In the genomic region with DNA sequence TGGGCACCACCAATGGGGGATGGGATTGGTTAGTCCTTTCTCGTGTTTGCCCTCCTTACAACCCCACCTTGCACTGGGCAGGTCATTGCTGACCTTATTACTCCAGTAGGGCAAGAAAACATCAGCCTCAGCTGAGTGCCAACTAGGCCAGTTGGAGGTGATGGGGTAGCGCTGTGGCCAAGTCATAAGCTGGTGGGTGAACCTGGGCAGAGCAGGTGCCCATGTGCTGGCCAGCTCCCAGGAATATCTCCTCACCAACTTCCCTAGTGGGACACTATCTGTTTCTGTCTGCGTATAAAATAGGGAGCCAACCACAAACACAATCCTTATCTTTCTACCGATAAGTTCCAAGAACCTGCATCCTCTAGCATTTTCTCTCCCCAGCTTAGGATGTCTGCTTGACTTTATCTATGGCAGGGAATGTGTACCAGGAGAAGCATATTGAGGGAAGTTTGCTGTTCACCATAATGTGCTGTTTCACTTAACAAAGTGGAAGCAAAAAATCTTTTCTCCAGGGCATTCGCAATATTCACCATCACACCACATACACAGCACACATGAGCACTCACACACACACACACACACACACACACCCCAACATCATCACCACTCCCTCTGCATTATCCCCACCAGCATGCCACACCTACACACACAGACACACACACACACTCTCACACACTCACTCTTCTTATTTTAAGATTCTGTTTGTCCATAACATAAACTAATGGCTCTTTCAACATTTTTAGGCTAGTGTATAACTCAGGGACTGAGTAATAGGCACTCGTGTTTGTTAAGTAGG, we compare ENCODE assay signal across 12 cellular contexts.
DNase-seq lines count a peak whose midpoint lies in the region; ATAC-seq and TF ChIP-seq lines count a peak whose summit lies in the region.
"Had no signal": no experiment of that assay in that cellular context is flagged by ENCODE, and none has a peak within 500 bp of the region (broad histone marks: within the 10 kb centered on the region; RNA-seq: fewer than 3 reads in every experiment).

No MANE protein-coding gene starts in this region.

- no peak overlapping the region; the same call in 1 of the 2 replicates for H3K27ac ChIP-seq in HEK293 (ENCODE audit: extremely low read depth, low read depth, low read length)
- H3K27ac ChIP-seq in spleen = peak overlapping the region in 6 of 8 donors; percentile 0 to 61 (median 50)

- H3K4me3 Mint-ChIP-seq in WTC11 = no peak overlapping the region
- H3K4me3 Mint-ChIP-seq: activated CD4-positive, alpha-beta T cell treated with anti-CD3 and anti-CD28 coated beads, Interleukin-2, amount 10 ng/mL, durations not matched to agents 24 days and 14 days; T-cell had no signal

- CTCF ChIA-PET in HEK293 (lab: Yijun Ruan, JAX) = no interaction called here
- CTCF ChIA-PET in WTC11 (lab: Charles Lee) = interaction anchor here (1.6 kb wide), 1 partner anchor 9 kb away, joined by 5 read pairs; no protein-coding TSS in a partner anchor

- DNase-seq in amniotic epithelial cell (ENCODE audit: low read depth) = peak; percentile 67
- no peak for DNase-seq in left colon
- DNase-seq in spleen = no peak
- DNase-seq in WTC11 (ENCODE audit: low spot score) = no peak
- no peak for DNase-seq in H7
- no peak for DNase-seq in NCI-H82 (lab: John Stamatoyannopoulos, UW)
- no peak for DNase-seq in activated CD4-positive, CD25-positive, alpha-beta regulatory T cell (lab: John Stamatoyannopoulos, UW)
- DNase-seq: activated CD4-positive, alpha-beta T cell treated with anti-CD3 and anti-CD28 coated beads, Interleukin-2, amount 10 ng/mL, durations not matched to agents 24 days and 14 days; stimulated activated CD8-positive, alpha-beta memory T cell treated with anti-CD3 and anti-CD28 coated beads, Interleukin-4, amount 100 ng/mL, for 48 hours; T-cell had no signal

- WGBS in spleen, 5 donors = 62 to 69% (median 65%) methylated on average over 6 of the region's 6 CpGs

- H3K4me3 ChIP-seq in HEK293 (ENCODE audit: low read depth, low read length) (no peak overlapping the region), spleen (no peak overlapping the region), H7 (ENCODE audit: insufficient read depth, low read depth, low read length) (no peak overlapping the region)
- H3K4me3 ChIP-seq: GM12878 had no signal

- no peak overlapping the region for H3K27ac Mint-ChIP-seq in WTC11
- H3K27ac Mint-ChIP-seq: activated CD4-positive, alpha-beta T cell treated with anti-CD3 and anti-CD28 coated beads, Interleukin-2, amount 10 ng/mL, durations not matched to agents 24 days and 14 days; T-cell had no signal

- peaks cover 12% of the 10 kb centered on the region for H3K4me1 ChIP-seq in HEK293 (ENCODE audit: control insufficient read depth, insufficient read depth, low read length)
- peaks cover 0 to 10% (median 0%) of the 10 kb centered on the region in 6 donors for H3K4me1 ChIP-seq in spleen

- TF ChIP-seq POLR2A in spleen (IDR thresholded peaks at IDR 0.05) = no peak

- no peaks in the 10 kb centered on the region for H3K9me3 ChIP-seq in HEK293 (ENCODE audit: control insufficient read depth, insufficient read depth, low read depth, low read length)
- no peaks in the 10 kb centered on the region for H3K9me3 ChIP-seq in spleen

- H3K36me3 Mint-ChIP-seq in WTC11 = no peaks in the 10 kb centered on the region
- H3K36me3 Mint-ChIP-seq: T-cell had no signal

- peak; percentile 39 for ATAC-seq in left colon
- no peak for ATAC-seq in WTC11
- ATAC-seq: GM12878, T-cell had no signal

- intact Hi-C loops in left colon (cut with DNase I, micrococcal nuclease) (no loop called here), spleen (cut with DNase I; ENCODE audit: low total_unique reads) (no loop called here)

- peaks cover 20% of the 10 kb centered on the region for H3K4me1 Mint-ChIP-seq in WTC11
- H3K4me1 Mint-ChIP-seq: activated CD4-positive, alpha-beta T cell treated with anti-CD3 and anti-CD28 coated beads, Interleukin-2, amount 10 ng/mL, durations not matched to agents 24 days and 14 days; T-cell had no signal

- POLR2A ChIA-PET in HEK293 (lab: Yijun Ruan, JAX) (no interaction called here), WTC11 (lab: Charles Lee) (no interaction called here)

- H3K27me3 ChIP-seq in spleen (replicated peaks in 1 of 7) (no peaks in the 10 kb centered on the region), H7 (ENCODE audit: control insufficient read depth, insufficient read depth, low read length) (no peaks in the 10 kb centered on the region)

- TF ChIP-seq CTCF in HEK293 (tag by site-specific recombination; IDR thresholded peaks at IDR 0.05) (no peak), spleen (IDR thresholded peaks at IDR 0.05 in 8 of 11, conservative IDR thresholded peaks at IDR 0.05 in 3 of 11) (no peak), WTC11 (IDR thresholded peaks at IDR 0.05) (no peak)

- H3K9me3 Mint-ChIP-seq in WTC11 = no peaks in the 10 kb centered on the region
- H3K9me3 Mint-ChIP-seq: activated CD4-positive, alpha-beta T cell treated with anti-CD3 and anti-CD28 coated beads, Interleukin-2, amount 10 ng/mL, durations not matched to agents 24 days and 14 days; T-cell had no signal

- H3K27me3 Mint-ChIP-seq in WTC11 (ENCODE audit: low read depth) = no peaks in the 10 kb centered on the region
- H3K27me3 Mint-ChIP-seq: activated CD4-positive, alpha-beta T cell treated with anti-CD3 and anti-CD28 coated beads, Interleukin-2, amount 10 ng/mL, durations not matched to agents 24 days and 14 days had no signal

- H3K36me3 ChIP-seq in HEK293 (ENCODE audit: control insufficient read depth in 2 of 2, insufficient read depth in 1 of 2, low read length in 2 of 2) (no peaks in the 10 kb centered on the region), spleen (no peaks in the 10 kb centered on the region), H7 (replicated peaks; ENCODE audit: control insufficient read depth, insufficient read depth, low read length) (no peaks in the 10 kb centered on the region)

TF ChIP-seq in HEK293, 187 proteins besides CTCF, POLR2A, EP300 and RAD21 (continues in another document):
- TF ChIP-seq REST (tag by site-specific recombination; IDR thresholded peaks at IDR 0.05) = peak; percentile 54
- TF ChIP-seq HOXD13 (CRISPR knock-in tag; IDR thresholded peaks at IDR 0.05; ENCODE audit: borderline replicate concordance) = 0 out of 2 replicates have a peak, but pooled peaks have one; percentile 25
- no peak for TF ChIP-seq KLF7 (tag by site-specific recombination; IDR thresholded peaks at IDR 0.05; ENCODE audit: borderline replicate concordance)
- TF ChIP-seq ZNF37A (tag by site-specific recombination; IDR thresholded peaks at IDR 0.05) = no peak

TF ChIP-seq in WTC11, 78 proteins besides CTCF, POLR2A, EP300 and RAD21:
- no peak for TF ChIP-seq USF2 (CRISPR knock-in tag; IDR thresholded peaks at IDR 0.05)
- no peak for TF ChIP-seq TEAD1 (CRISPR knock-in tag; IDR thresholded peaks at IDR 0.05)
- TF ChIP-seq MYBL2 (CRISPR knock-in tag; IDR thresholded peaks at IDR 0.05) = no peak
- TF ChIP-seq, protein P1, sequence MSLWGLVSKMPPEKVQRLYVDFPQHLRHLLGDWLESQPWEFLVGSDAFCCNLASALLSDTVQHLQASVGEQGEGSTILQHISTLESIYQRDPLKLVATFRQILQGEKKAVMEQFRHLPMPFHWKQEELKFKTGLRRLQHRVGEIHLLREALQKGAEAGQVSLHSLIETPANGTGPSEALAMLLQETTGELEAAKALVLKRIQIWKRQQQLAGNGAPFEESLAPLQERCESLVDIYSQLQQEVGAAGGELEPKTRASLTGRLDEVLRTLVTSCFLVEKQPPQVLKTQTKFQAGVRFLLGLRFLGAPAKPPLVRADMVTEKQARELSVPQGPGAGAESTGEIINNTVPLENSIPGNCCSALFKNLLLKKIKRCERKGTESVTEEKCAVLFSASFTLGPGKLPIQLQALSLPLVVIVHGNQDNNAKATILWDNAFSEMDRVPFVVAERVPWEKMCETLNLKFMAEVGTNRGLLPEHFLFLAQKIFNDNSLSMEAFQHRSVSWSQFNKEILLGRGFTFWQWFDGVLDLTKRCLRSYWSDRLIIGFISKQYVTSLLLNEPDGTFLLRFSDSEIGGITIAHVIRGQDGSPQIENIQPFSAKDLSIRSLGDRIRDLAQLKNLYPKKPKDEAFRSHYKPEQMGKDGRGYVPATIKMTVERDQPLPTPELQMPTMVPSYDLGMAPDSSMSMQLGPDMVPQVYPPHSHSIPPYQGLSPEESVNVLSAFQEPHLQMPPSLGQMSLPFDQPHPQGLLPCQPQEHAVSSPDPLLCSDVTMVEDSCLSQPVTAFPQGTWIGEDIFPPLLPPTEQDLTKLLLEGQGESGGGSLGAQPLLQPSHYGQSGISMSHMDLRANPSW (CRISPR knock-in tag; conservative IDR thresholded peaks at IDR 0.05; ENCODE audit: low read depth) = no peak
- TF ChIP-seq NR3C1 (CRISPR knock-in tag; conservative IDR thresholded peaks at IDR 0.05; ENCODE audit: low read depth) = no peak
- no peak for TF ChIP-seq NFYB (CRISPR knock-in tag; conservative IDR thresholded peaks at IDR 0.05; ENCODE audit: low read depth)
- TF ChIP-seq KAT7 (CRISPR knock-in tag; IDR thresholded peaks at IDR 0.05; ENCODE audit: borderline replicate concordance) = no peak
- no peak for TF ChIP-seq IRF2 (CRISPR knock-in tag; IDR thresholded peaks at IDR 0.05; ENCODE audit: borderline replicate concordance, low read depth)
- no peak for TF ChIP-seq ESRRA (CRISPR knock-in tag; IDR thresholded peaks at IDR 0.05; ENCODE audit: borderline replicate concordance)
- no peak for TF ChIP-seq PRRX2 (CRISPR knock-in tag; IDR thresholded peaks at IDR 0.05)
